11 cellular contexts compared by ENCODE assay signal in the genomic region with DNA sequence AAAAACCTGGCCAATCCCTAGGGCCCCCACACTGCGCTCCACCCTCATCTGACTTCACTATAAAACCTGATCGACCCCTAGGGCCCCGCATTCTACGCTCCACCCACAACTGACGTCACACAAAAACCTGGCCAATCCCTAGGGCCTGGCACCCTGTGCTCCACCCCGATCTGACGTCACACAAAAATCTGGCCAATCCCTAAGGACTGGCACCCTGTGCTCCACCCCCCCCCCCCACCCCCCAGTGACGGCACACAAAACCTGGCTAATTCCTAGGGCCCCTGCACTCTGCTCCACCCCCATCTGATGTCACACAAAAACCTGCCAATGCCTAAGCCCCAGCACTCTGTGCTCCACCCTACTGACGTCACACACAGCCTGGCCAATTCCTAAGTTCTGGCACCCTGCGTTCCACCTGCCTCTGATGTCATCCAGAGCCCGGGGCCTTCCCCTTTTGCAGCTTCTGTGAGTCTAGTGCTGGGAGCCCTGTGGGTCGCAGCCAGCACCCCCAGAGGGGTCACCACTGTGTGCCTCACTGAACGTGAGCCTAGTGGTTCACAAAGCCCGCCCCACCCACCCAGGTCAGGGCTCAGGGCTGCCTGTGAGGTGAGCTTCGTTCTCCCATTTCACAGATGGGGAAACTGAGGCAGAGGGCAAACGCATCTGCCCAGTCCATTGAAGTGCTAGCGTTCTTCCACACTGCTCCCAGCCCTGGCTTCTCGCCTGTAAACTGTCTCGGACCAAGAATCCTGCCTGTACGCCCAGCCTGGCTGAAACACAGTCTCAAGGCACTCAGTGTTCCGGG. TPM values are rescaled to one million over a fixed set of nuclear protein-coding genes. Genes with fewer than 3 reads are reported as not detected.
DNase-seq lines count a peak whose midpoint lies in the region; ATAC-seq and TF ChIP-seq lines count a peak whose summit lies in the region.
"Had no signal": no experiment of that assay in that cellular context is flagged by ENCODE, and none has a peak within 500 bp of the region (broad histone marks: within the 10 kb centered on the region; RNA-seq: fewer than 3 reads in every experiment).

No MANE protein-coding gene starts in this region.

- no peak overlapping the region for H3K27ac Mint-ChIP-seq in osteocyte (ENCODE audit: unreplicated experiment)

- H3K9me3 Mint-ChIP-seq in osteocyte (ENCODE audit: unreplicated experiment): no peaks in the 10 kb centered on the region

- in situ Hi-C loops in G401 (cut with HindIII; ENCODE audit: low sequenced_read_pairs): no loop called here

- H3K36me3 Mint-ChIP-seq in osteocyte (ENCODE audit: unreplicated experiment): no peaks in the 10 kb centered on the region

- peak; percentile 70 for DNase-seq in COLO829 (ENCODE audit: low spot score)
- DNase-seq in G401 (ENCODE audit: low spot score): peak; percentile 53
- peak; percentile 40 for DNase-seq in NT2/D1 (ENCODE audit: low read depth, low spot score)
- DNase-seq in left lobe of liver (ENCODE audit: low spot score): no peak
- no peak for DNase-seq in osteocyte (ENCODE audit: extremely low spot score, unreplicated experiment)
- no peak for DNase-seq in NK-92 treated with Interleukin-12 subunit alpha and Interleukin-12 subunit beta, amount 100 ng/mL, for 24 hours (lab: John Stamatoyannopoulos, UW)
- DNase-seq: activated CD8-positive, alpha-beta memory T cell treated with anti-CD3 and anti-CD28 coated beads for 24 hours; colonic mucosa; NCI-H526 had no signal

- H3K27me3 Mint-ChIP-seq in osteocyte (ENCODE audit: unreplicated experiment): peaks cover 13% of the 10 kb centered on the region

- TF ChIP-seq CTCF in osteocyte (IDR thresholded peaks at IDR 0.05): no peak

- peaks cover 28% of the 10 kb centered on the region for H3K27me3 ChIP-seq in NT2/D1 (ENCODE audit: insufficient read depth, insufficient read length)

- H3K9ac ChIP-seq in NT2/D1 (ENCODE audit: insufficient read length, low read depth): no peak overlapping the region

- no peak overlapping the region for H3K4me3 Mint-ChIP-seq in osteocyte (ENCODE audit: unreplicated experiment)

- ATAC-seq in esophagus mucosa (peak; percentile 41), left lobe of liver (no peak)

- peaks cover 10% of the 10 kb centered on the region for H3K4me1 Mint-ChIP-seq in osteocyte (ENCODE audit: unreplicated experiment)

- no peak overlapping the region for H3K4me3 ChIP-seq in NT2/D1 (ENCODE audit: insufficient read length, low read depth)
- H3K4me3 ChIP-seq: colonic mucosa, thoracic aorta had no signal

- no peaks in the 10 kb centered on the region for H3K36me3 ChIP-seq in NT2/D1 (ENCODE audit: insufficient read depth, insufficient read length, low read length)
- H3K36me3 ChIP-seq: colonic mucosa, thoracic aorta had no signal

- no peaks in the 10 kb centered on the region for H3K9me3 ChIP-seq in NT2/D1 (ENCODE audit: insufficient read depth, low read length)
- H3K9me3 ChIP-seq: colonic mucosa, thoracic aorta had no signal

- peaks cover 16% of the 10 kb centered on the region for H3K4me1 ChIP-seq in NT2/D1 (ENCODE audit: insufficient read depth, insufficient read length)
- H3K4me1 ChIP-seq: colonic mucosa had no signal

RNA-seq across cellular contexts. Expression of gene MICALL2, which starts 40.6 kb away (rescaled TPM):
- 12.3 and 13.0 TPM in 2 replicates for total RNA-seq in G401 (2014; rRNA removed; shearing (Covaris generic))
- total RNA-seq in esophagus mucosa (16.1 TPM), left lobe of liver (18.0 TPM), osteocyte (55.9 and 63.1 TPM in 2 replicates)

Comparison
In these comparisons a context has a peak if more than half of its experiments do, and no peak if none do; other contexts are left out.
1. DNase-seq: peak in COLO829 (single experiment), G401 (single experiment) and NT2/D1 (single experiment); none in left lobe of liver (single experiment), osteocyte (single experiment) and NK-92 treated with Interleukin-12 subunit alpha and Interleukin-12 subunit beta, amount 100 ng/mL, for 24 hours (single experiment).